ENCODE assay signal across 9 cellular contexts in genomic region chr9:127938298-127938690, GRCh38. TPM values are rescaled to one million over a fixed set of nuclear protein-coding genes. Genes with fewer than 3 reads are reported as not detected.
DNase-seq lines count a peak whose midpoint lies in the region; ATAC-seq and TF ChIP-seq lines count a peak whose summit lies in the region.
"Had no signal": no experiment of that assay in that cellular context is flagged by ENCODE, and none has a peak within 500 bp of the region (broad histone marks: within the 10 kb centered on the region; RNA-seq: fewer than 3 reads in every experiment).

No MANE protein-coding gene starts in this region.

- no peak for TF ChIP-seq RAD21 in liver (IDR thresholded peaks at IDR 0.05)

- no peaks in the 10 kb centered on the region for H3K9me3 Mint-ChIP-seq in T-helper 1 cell treated with Interleukin-12 subunit alpha and Interleukin-12 subunit beta and Interleukin-4 antibody, amounts not matched to agents 30 μg/mL and 1 μg/mL, for 36 hours

- DNase-seq in T-helper 1 cell = no peak
- DNase-seq in choroid plexus epithelial cell (ENCODE audit: low read depth) = no peak
- no peak for DNase-seq in thoracic aorta (ENCODE audit: low spot score)
- DNase-seq in NCI-H524 treated with DMSO at 0.1 percent for 48 hours (lab: John Stamatoyannopoulos, UW) = no peak
- no peak for DNase-seq in DMS153 treated with DMSO at 0.1 percent for 48 hours (lab: John Stamatoyannopoulos, UW; ENCODE audit: unreplicated experiment)
- DNase-seq: SIG-M5 had no signal

- WGBS in liver = 26% methylated on average over 25 of the region's 25 CpGs

- TF ChIP-seq CTCF in choroid plexus epithelial cell (conservative IDR thresholded peaks at IDR 0.05; ENCODE audit: low read depth, low read length) = no peak
- no peak for TF ChIP-seq CTCF in liver (IDR thresholded peaks at IDR 0.05; ENCODE audit: low read depth, low read length, missing input control)
- TF ChIP-seq CTCF in thoracic aorta (IDR thresholded peaks at IDR 0.05) = no peak

- peaks cover 34% of the 10 kb centered on the region for H3K36me3 Mint-ChIP-seq in T-helper 1 cell treated with Interleukin-12 subunit alpha and Interleukin-12 subunit beta and Interleukin-4 antibody, amounts not matched to agents 30 μg/mL and 1 μg/mL, for 36 hours (ENCODE audit: low read depth)

- H3K36me3 ChIP-seq in liver (ENCODE audit: control insufficient read depth in 4 of 4, insufficient read depth in 3 of 4, low read depth in 1 of 4, low read length in 3 of 4) (peaks cover 4 to 11% (median 8%) of the 10 kb centered on the region in 4 donors), thoracic aorta (peaks cover 8% of the 10 kb centered on the region)

- no peak overlapping the region for H3K9ac ChIP-seq in liver (ENCODE audit: low read depth in 1 of 2, low read length in 2 of 2)

- peak overlapping the region; percentile 63 for H3K27ac Mint-ChIP-seq in T-helper 1 cell treated with Interleukin-12 subunit alpha and Interleukin-12 subunit beta and Interleukin-4 antibody, amounts not matched to agents 30 μg/mL and 1 μg/mL, for 36 hours

- H3K4me3 ChIP-seq in choroid plexus epithelial cell (ENCODE audit: low read depth, low read length) (peak overlapping the region; percentile 87), liver (ENCODE audit: low read depth in 1 of 3, low read length in 3 of 3) (peak overlapping the region in 2 of 3 donors; percentile 75 to 84), thoracic aorta (peak overlapping the region; percentile 84)

- ATAC-seq in thoracic aorta (ENCODE audit: insufficient number of reproducible peaks, low FRiP score, low read depth) (no peak), HG03442 (IDR thresholded peaks at IDR 0.05; ENCODE audit: unreplicated experiment) (no peak)

- peaks cover 35% of the 10 kb centered on the region for H3K4me1 Mint-ChIP-seq in T-helper 1 cell treated with Interleukin-12 subunit alpha and Interleukin-12 subunit beta and Interleukin-4 antibody, amounts not matched to agents 30 μg/mL and 1 μg/mL, for 36 hours (ENCODE audit: low read depth)

- H3K9me3 ChIP-seq in liver (ENCODE audit: control insufficient read depth in 4 of 4, low read length in 3 of 4) = no peaks in the 10 kb centered on the region
- no peaks in the 10 kb centered on the region for H3K9me3 ChIP-seq in thoracic aorta

- no peaks in the 10 kb centered on the region for H3K27me3 ChIP-seq in liver (ENCODE audit: control insufficient read depth in 4 of 4, insufficient read depth in 4 of 4, low read length in 3 of 4)
- H3K27me3 ChIP-seq in thoracic aorta (replicated peaks; ENCODE audit: insufficient read depth) = no peaks in the 10 kb centered on the region

- H3K4me3 Mint-ChIP-seq in T-helper 1 cell treated with Interleukin-12 subunit alpha and Interleukin-12 subunit beta and Interleukin-4 antibody, amounts not matched to agents 30 μg/mL and 1 μg/mL, for 36 hours = peak overlapping the region; percentile 31

- peak overlapping the region; percentile 10 to 21 for H3K27ac ChIP-seq in liver (ENCODE audit: low read depth in 1 of 2, low read length in 2 of 2)
- no peak overlapping the region for H3K27ac ChIP-seq in thoracic aorta

- H3K27me3 Mint-ChIP-seq in T-helper 1 cell treated with Interleukin-12 subunit alpha and Interleukin-12 subunit beta and Interleukin-4 antibody, amounts not matched to agents 30 μg/mL and 1 μg/mL, for 36 hours (ENCODE audit: low read depth) = no peaks in the 10 kb centered on the region

- peaks cover 0 to 22% (median 15%) of the 10 kb centered on the region in 4 donors for H3K4me1 ChIP-seq in liver (ENCODE audit: control insufficient read depth in 4 of 4, insufficient read depth in 4 of 4, low read length in 3 of 4)
- H3K4me1 ChIP-seq in thoracic aorta (ENCODE audit: control insufficient read depth in 1 of 2, low read depth in 2 of 2) = peaks cover 12 to 31% of the 10 kb centered on the region in 2 donors

TF ChIP-seq in liver, 16 proteins besides CTCF, POLR2A, EP300 and RAD21:
- no peak for TF ChIP-seq FOXA2 (IDR thresholded peaks at IDR 0.05)
- TF ChIP-seq NR2F2 (IDR thresholded peaks at IDR 0.05) = no peak
- TF ChIP-seq, protein P1, sequence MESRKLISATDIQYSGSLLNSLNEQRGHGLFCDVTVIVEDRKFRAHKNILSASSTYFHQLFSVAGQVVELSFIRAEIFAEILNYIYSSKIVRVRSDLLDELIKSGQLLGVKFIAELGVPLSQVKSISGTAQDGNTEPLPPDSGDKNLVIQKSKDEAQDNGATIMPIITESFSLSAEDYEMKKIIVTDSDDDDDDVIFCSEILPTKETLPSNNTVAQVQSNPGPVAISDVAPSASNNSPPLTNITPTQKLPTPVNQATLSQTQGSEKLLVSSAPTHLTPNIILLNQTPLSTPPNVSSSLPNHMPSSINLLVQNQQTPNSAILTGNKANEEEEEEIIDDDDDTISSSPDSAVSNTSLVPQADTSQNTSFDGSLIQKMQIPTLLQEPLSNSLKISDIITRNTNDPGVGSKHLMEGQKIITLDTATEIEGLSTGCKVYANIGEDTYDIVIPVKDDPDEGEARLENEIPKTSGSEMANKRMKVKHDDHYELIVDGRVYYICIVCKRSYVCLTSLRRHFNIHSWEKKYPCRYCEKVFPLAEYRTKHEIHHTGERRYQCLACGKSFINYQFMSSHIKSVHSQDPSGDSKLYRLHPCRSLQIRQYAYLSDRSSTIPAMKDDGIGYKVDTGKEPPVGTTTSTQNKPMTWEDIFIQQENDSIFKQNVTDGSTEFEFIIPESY (IDR thresholded peaks at IDR 0.05) = no peak
- TF ChIP-seq, protein P2, sequence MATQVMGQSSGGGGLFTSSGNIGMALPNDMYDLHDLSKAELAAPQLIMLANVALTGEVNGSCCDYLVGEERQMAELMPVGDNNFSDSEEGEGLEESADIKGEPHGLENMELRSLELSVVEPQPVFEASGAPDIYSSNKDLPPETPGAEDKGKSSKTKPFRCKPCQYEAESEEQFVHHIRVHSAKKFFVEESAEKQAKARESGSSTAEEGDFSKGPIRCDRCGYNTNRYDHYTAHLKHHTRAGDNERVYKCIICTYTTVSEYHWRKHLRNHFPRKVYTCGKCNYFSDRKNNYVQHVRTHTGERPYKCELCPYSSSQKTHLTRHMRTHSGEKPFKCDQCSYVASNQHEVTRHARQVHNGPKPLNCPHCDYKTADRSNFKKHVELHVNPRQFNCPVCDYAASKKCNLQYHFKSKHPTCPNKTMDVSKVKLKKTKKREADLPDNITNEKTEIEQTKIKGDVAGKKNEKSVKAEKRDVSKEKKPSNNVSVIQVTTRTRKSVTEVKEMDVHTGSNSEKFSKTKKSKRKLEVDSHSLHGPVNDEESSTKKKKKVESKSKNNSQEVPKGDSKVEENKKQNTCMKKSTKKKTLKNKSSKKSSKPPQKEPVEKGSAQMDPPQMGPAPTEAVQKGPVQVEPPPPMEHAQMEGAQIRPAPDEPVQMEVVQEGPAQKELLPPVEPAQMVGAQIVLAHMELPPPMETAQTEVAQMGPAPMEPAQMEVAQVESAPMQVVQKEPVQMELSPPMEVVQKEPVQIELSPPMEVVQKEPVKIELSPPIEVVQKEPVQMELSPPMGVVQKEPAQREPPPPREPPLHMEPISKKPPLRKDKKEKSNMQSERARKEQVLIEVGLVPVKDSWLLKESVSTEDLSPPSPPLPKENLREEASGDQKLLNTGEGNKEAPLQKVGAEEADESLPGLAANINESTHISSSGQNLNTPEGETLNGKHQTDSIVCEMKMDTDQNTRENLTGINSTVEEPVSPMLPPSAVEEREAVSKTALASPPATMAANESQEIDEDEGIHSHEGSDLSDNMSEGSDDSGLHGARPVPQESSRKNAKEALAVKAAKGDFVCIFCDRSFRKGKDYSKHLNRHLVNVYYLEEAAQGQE (IDR thresholded peaks at IDR 0.05) = no peak
- no peak for TF ChIP-seq HNF4G (IDR thresholded peaks at IDR 0.05)
- no peak for TF ChIP-seq JUND (IDR thresholded peaks at IDR 0.05)
- TF ChIP-seq GABPA (IDR thresholded peaks at IDR 0.05 in 1 of 2, conservative IDR thresholded peaks at IDR 0.05 in 1 of 2) = no peak
- no peak for TF ChIP-seq ATF3 (IDR thresholded peaks at IDR 0.05)
- no peak for TF ChIP-seq RXRA (IDR thresholded peaks at IDR 0.05)
- no peak for TF ChIP-seq FOXA1 (IDR thresholded peaks at IDR 0.05)
TF ChIP-seq in liver: peak in this region for 0.

RNA-seq across cellular contexts. Expression of gene DPM2, which starts 0.6 kb away (rescaled TPM):
- total RNA-seq in liver (10 to 100 TPM in 1 of 2 donors, 1 to 10 TPM in 1; 9.3 to 22.0 TPM), thoracic aorta (10 to 100 TPM; 18.8 to 26.0 TPM)
- 10 to 100 TPM; 22.0 to 25.0 TPM for polyA plus RNA-seq in liver

RNA-seq across cellular contexts. Expression of gene PIP5KL1, which starts 7.7 kb away (rescaled TPM):
- 1 to 10 TPM in 1 of 2 donors, under 1 TPM in 1; 0.59 to 1.5 TPM for total RNA-seq in liver
- polyA plus RNA-seq in liver = under 1 TPM; 0.06 to 0.40 TPM
- 1 to 10 TPM; 6.0 to 8.8 TPM for total RNA-seq in thoracic aorta

RNA-seq across cellular contexts. Expression of gene ST6GALNAC4, which starts 21.5 kb away (rescaled TPM):
- 10 to 100 TPM in 1 of 2 donors, 1 to 10 TPM in 1; 4.5 to 83.7 TPM for total RNA-seq in liver
- 10 to 100 TPM in 1 of 2 donors, 1 to 10 TPM in 1; 2.5 to 10.6 TPM for polyA plus RNA-seq in liver
- total RNA-seq in thoracic aorta = 10 to 100 TPM; 45.0 to 61.2 TPM

RNA-seq across cellular contexts. Expression of gene ST6GALNAC6, which starts 38.9 kb away (rescaled TPM):
- total RNA-seq in liver = 10 to 100 TPM; 26.9 to 37.7 TPM
- 10 to 100 TPM; 22.5 to 40.4 TPM for polyA plus RNA-seq in liver
- total RNA-seq in thoracic aorta = 100 to 1,000 TPM; 140 to 221 TPM

RNA-seq across cellular contexts. Expression of gene EEIG1, which starts 42.5 kb away (rescaled TPM):
- total RNA-seq in liver = 10 to 100 TPM in 1 of 2 donors, 1 to 10 TPM in 1; 4.9 to 14.3 TPM
- 10 to 100 TPM in 1 of 2 donors, 1 to 10 TPM in 1; 6.7 to 11.2 TPM for polyA plus RNA-seq in liver
- total RNA-seq in thoracic aorta = 10 to 100 TPM; 20.4 to 26.5 TPM

Comparison
In these comparisons a context has a peak if more than half of its experiments do, and no peak if none do; other contexts are left out.
1. H3K27ac ChIP-seq: peak in liver (2 of 2); none in thoracic aorta (0 of 2).
2. Peak in every context shown above with its lines, with median percentiles within 50 percentile points of each other: H3K4me3 ChIP-seq.